In genomic region chr11:70176940-70177689, GRCh38 we compare ENCODE assay signal across 8 cellular contexts. TPM values are rescaled to one million over a fixed set of nuclear protein-coding genes. Genes with fewer than 3 reads are reported as not detected.
DNase-seq lines count a peak whose midpoint lies in the region; ATAC-seq and TF ChIP-seq lines count a peak whose summit lies in the region.

No MANE protein-coding gene starts in this region.

- no peak for ATAC-seq in GM21619 (IDR thresholded peaks at IDR 0.05; ENCODE audit: unreplicated experiment)

- no peaks in the 10 kb centered on the region for H3K27me3 Mint-ChIP-seq in Caco-2 (ENCODE audit: insufficient read depth, unreplicated experiment)
- peaks cover 2% of the 10 kb centered on the region for H3K27me3 Mint-ChIP-seq in activated CD4-positive, alpha-beta memory T cell treated with anti-CD3 and anti-CD28 coated beads, Interleukin-2, amount 10 ng/mL, durations not matched to agents 7 days and 5 days

- H3K4me3 ChIP-seq in Caco-2 (ENCODE audit: low read depth, low read length) (no peak overlapping the region), esophagus squamous epithelium (no peak overlapping the region), vagina (no peak overlapping the region)
- H3K4me3 ChIP-seq in Jurkat, Clone E6-1 (ENCODE audit: low read length) = no peak overlapping the region

- no peaks in the 10 kb centered on the region for H3K27me3 ChIP-seq in Caco-2 (replicated peaks; ENCODE audit: control insufficient read depth, insufficient read depth, low read length)
- no peaks in the 10 kb centered on the region for H3K27me3 ChIP-seq in esophagus squamous epithelium
- no peaks in the 10 kb centered on the region for H3K27me3 ChIP-seq in vagina

- H3K36me3 ChIP-seq in Caco-2 (ENCODE audit: control insufficient read depth, insufficient read depth, low read length) (no peaks in the 10 kb centered on the region), esophagus squamous epithelium (no peaks in the 10 kb centered on the region), vagina (no peaks in the 10 kb centered on the region)

- peaks cover 8% of the 10 kb centered on the region for H3K4me1 ChIP-seq in Caco-2
- H3K4me1 ChIP-seq in esophagus squamous epithelium = no peaks in the 10 kb centered on the region
- no peaks in the 10 kb centered on the region for H3K4me1 ChIP-seq in vagina

- peaks cover 6% of the 10 kb centered on the region for H3K4me1 Mint-ChIP-seq in Caco-2 (ENCODE audit: low read depth, unreplicated experiment)
- no peaks in the 10 kb centered on the region for H3K4me1 Mint-ChIP-seq in activated CD4-positive, alpha-beta memory T cell treated with anti-CD3 and anti-CD28 coated beads, Interleukin-2, amount 10 ng/mL, durations not matched to agents 7 days and 5 days

- WGBS in esophagus squamous epithelium, 2 donors = 78 to 87% methylated on average over 12 to 38 of the region's 39 CpGs

- no peak overlapping the region for H3K27ac ChIP-seq in esophagus squamous epithelium
- no peak overlapping the region for H3K27ac ChIP-seq in vagina

- DNase-seq in Caco-2 (peak; percentile 64 to 85), esophagus squamous epithelium (lab: John Stamatoyannopoulos, UW) (no peak), vagina (ENCODE audit: extremely low spot score in 2 of 2) (no peak), NCI-H524 treated with DMSO at 0.1 percent for 48 hours (lab: John Stamatoyannopoulos, UW) (no peak)
- peak; percentile 28 for DNase-seq in Jurkat, Clone E6-1 (ENCODE audit: low read depth, low spot score)
- DNase-seq in activated CD4-positive, alpha-beta memory T cell treated with anti-CD3 and anti-CD28 coated beads, Interleukin-2, amount 10 ng/mL, durations not matched to agents 7 days and 5 days = peak; percentile 64
- peak in 3 of 4 experiments; percentile 20 to 46 (median 36) for DNase-seq in stimulated activated CD4-positive, alpha-beta T cell treated with anti-CD3 and anti-CD28 coated beads, Interleukin-1b, Interleukin-23, amount 100 ng/mL, for 24 hours (ENCODE audit: low read depth in 4 of 4, low spot score in 1 of 4)

- H3K27ac Mint-ChIP-seq in Caco-2 (ENCODE audit: unreplicated experiment) = no peak overlapping the region
- H3K27ac Mint-ChIP-seq in activated CD4-positive, alpha-beta memory T cell treated with anti-CD3 and anti-CD28 coated beads, Interleukin-2, amount 10 ng/mL, durations not matched to agents 7 days and 5 days = no peak overlapping the region

- TF ChIP-seq CTCF in Caco-2 (IDR thresholded peaks at IDR 0.05; ENCODE audit: insufficient read depth in 1 of 2, low read depth in 1 of 2, low read length in 1 of 2, severe bottlenecking in 1 of 2, unreplicated experiment in 1 of 2) (peak; percentile 69 to 80), esophagus squamous epithelium (IDR thresholded peaks at IDR 0.05) (peak in 4 of 6 experiments; percentile 25 to 58 (median 40)), vagina (IDR thresholded peaks at IDR 0.05) (no peak)

- no peaks in the 10 kb centered on the region for H3K9me3 ChIP-seq in Caco-2
- H3K9me3 ChIP-seq in esophagus squamous epithelium = no peaks in the 10 kb centered on the region
- no peaks in the 10 kb centered on the region for H3K9me3 ChIP-seq in vagina

- H3K4me3 Mint-ChIP-seq in Caco-2 (ENCODE audit: unreplicated experiment) = no peak overlapping the region
- no peak overlapping the region for H3K4me3 Mint-ChIP-seq in activated CD4-positive, alpha-beta memory T cell treated with anti-CD3 and anti-CD28 coated beads, Interleukin-2, amount 10 ng/mL, durations not matched to agents 7 days and 5 days

- POLR2A ChIA-PET in Caco-2 (lab: Charles Lee) = no interaction called here
- POLR2A ChIA-PET in activated CD4-positive, alpha-beta memory T cell treated with anti-CD3 and anti-CD28 coated beads, Interleukin-2, amount 10 ng/mL, durations not matched to agents 7 days and 5 days (lab: Charles Lee) = no interaction called here

- H3K9me3 Mint-ChIP-seq in Caco-2 (ENCODE audit: unreplicated experiment) = no peaks in the 10 kb centered on the region
- H3K9me3 Mint-ChIP-seq in activated CD4-positive, alpha-beta memory T cell treated with anti-CD3 and anti-CD28 coated beads, Interleukin-2, amount 10 ng/mL, durations not matched to agents 7 days and 5 days = no peaks in the 10 kb centered on the region

- intact Hi-C loops in Caco-2 (cut with micrococcal nuclease; ENCODE audit: unreplicated experiment) (no loop called here), esophagus squamous epithelium (cut with DNase I) (no loop called here), vagina (cut with DNase I) (no loop called here)

- BruUV-seq in Caco-2 (replicated peaks; lab: Mats Ljungman, UMichigan) = no TSS peak

- CTCF ChIA-PET in Caco-2 (lab: Charles Lee) = interaction anchor here (0.6 to 1.1 kb wide), 8 partner anchors 24 to 262 kb away, joined by 3 to 12 read pairs (median 3); no protein-coding TSS in a partner anchor
- CTCF ChIA-PET in activated CD4-positive, alpha-beta memory T cell treated with anti-CD3 and anti-CD28 coated beads, Interleukin-2, amount 10 ng/mL, durations not matched to agents 7 days and 5 days (lab: Charles Lee) = interaction anchor here (0.7 to 1.0 kb wide), 5 partner anchors 19 to 575 kb away, joined by 3 to 4 read pairs (median 3); no protein-coding TSS in a partner anchor

- H3K36me3 Mint-ChIP-seq in Caco-2 (ENCODE audit: insufficient read depth, unreplicated experiment) = no peaks in the 10 kb centered on the region
- no peaks in the 10 kb centered on the region for H3K36me3 Mint-ChIP-seq in activated CD4-positive, alpha-beta memory T cell treated with anti-CD3 and anti-CD28 coated beads, Interleukin-2, amount 10 ng/mL, durations not matched to agents 7 days and 5 days (ENCODE audit: low read depth)

- TF ChIP-seq POLR2A in esophagus squamous epithelium (IDR thresholded peaks at IDR 0.05) (no peak), vagina (IDR thresholded peaks at IDR 0.05) (no peak)

RNA-seq across cellular contexts. Expression of gene FADD, which starts 26.0 kb away (rescaled TPM):
- 45.8 and 51.3 TPM in 2 replicates for total RNA-seq in Caco-2 (2022)
- 34.2 TPM for polyA plus RNA-seq in Jurkat, Clone E6-1 (2012; ENCODE audit: insufficient read depth, insufficient read length)
- total RNA-seq in activated CD4-positive, alpha-beta memory T cell treated with anti-CD3 and anti-CD28 coated beads, Interleukin-2, amount 10 ng/mL, durations not matched to agents 7 days and 5 days = 10 to 100 TPM; 39.5 to 39.8 TPM
- 10 to 100 TPM; 20.9 to 26.5 (median 23.5) TPM for total RNA-seq in esophagus squamous epithelium
- total RNA-seq in vagina = 21.6 TPM

Comparison
In these comparisons a context has a peak if more than half of its experiments do, and no peak if none do; other contexts are left out.
1. DNase-seq: peak in Caco-2 (2 of 2), Jurkat, Clone E6-1 (single experiment), activated CD4-positive, alpha-beta memory T cell treated with anti-CD3 and anti-CD28 coated beads, Interleukin-2, amount 10 ng/mL, durations not matched to agents 7 days and 5 days (single experiment) and stimulated activated CD4-positive, alpha-beta T cell treated with anti-CD3 and anti-CD28 coated beads, Interleukin-1b, Interleukin-23, amount 100 ng/mL, for 24 hours (3 of 4); none in esophagus squamous epithelium (single experiment), vagina (0 of 2) and NCI-H524 treated with DMSO at 0.1 percent for 48 hours (single experiment).
2. CTCF ChIP-seq: peak in Caco-2 (2 of 2) and esophagus squamous epithelium (4 of 6); none in vagina (0 of 3).